Comparison of ENCODE assay signal across 8 cellular contexts in genomic region chr3:150184426-150185071, GRCh38.
A peak's percentile ranks its signal among the peaks of the same experiment; 100 is the strongest.
DNase-seq lines count a peak whose midpoint lies in the region; ATAC-seq and TF ChIP-seq lines count a peak whose summit lies in the region.

No MANE protein-coding gene starts in this region.

- no peaks in the 10 kb centered on the region for H3K36me3 Mint-ChIP-seq in activated CD4-positive, alpha-beta memory T cell treated with anti-CD3 and anti-CD28 coated beads for 36 hours

- TF ChIP-seq CTCF in esophagus muscularis mucosa (IDR thresholded peaks at IDR 0.05) (no peak), GM10266 (IDR thresholded peaks at IDR 0.05; ENCODE audit: control insufficient read depth, insufficient read depth, low read depth, missing control alignments) (no peak)

- H3K4me3 Mint-ChIP-seq in activated CD4-positive, alpha-beta memory T cell treated with anti-CD3 and anti-CD28 coated beads for 36 hours, result no peak overlapping the region

- TF ChIP-seq EP300 in esophagus muscularis mucosa (IDR thresholded peaks at IDR 0.05), result no peak

- peak; percentile 7 for ATAC-seq in GM19023 (IDR thresholded peaks at IDR 0.05; ENCODE audit: unreplicated experiment)
- peak; percentile 23 for ATAC-seq in sciatic nerve

- no peaks in the 10 kb centered on the region for H3K27me3 ChIP-seq in esophagus muscularis mucosa

- H3K9me3 ChIP-seq in esophagus muscularis mucosa, result peaks cover 0 to 7% (median 4%) of the 10 kb centered on the region in 4 donors

- POLR2A ChIA-PET in activated CD4-positive, alpha-beta memory T cell treated with anti-CD3 and anti-CD28 coated beads for 36 hours (lab: Charles Lee), result interaction anchor here (0.5 to 0.6 kb wide), 2 partner anchors 38 to 249 kb away, joined by 3 to 4 read pairs; no protein-coding TSS in a partner anchor

- H3K4me3 ChIP-seq in esophagus muscularis mucosa, result peak overlapping the region; percentile 40 to 56 (median 44)

- CTCF ChIA-PET in activated CD4-positive, alpha-beta memory T cell treated with anti-CD3 and anti-CD28 coated beads for 36 hours (lab: Charles Lee), result interaction anchor here (0.5 to 3.7 kb wide), 24 partner anchors 9 to 690 kb away, joined by 3 to 108 read pairs (median 3); partner anchors contain the start of gene PFN2

- H3K4me1 Mint-ChIP-seq in activated CD4-positive, alpha-beta memory T cell treated with anti-CD3 and anti-CD28 coated beads for 36 hours (ENCODE audit: low read depth), result no peaks in the 10 kb centered on the region

- peak overlapping the region in 2 of 4 donors; percentile 24 to 27 for H3K27ac ChIP-seq in esophagus muscularis mucosa (replicated peaks in 1 of 4)

- no peaks in the 10 kb centered on the region for H3K9me3 Mint-ChIP-seq in activated CD4-positive, alpha-beta memory T cell treated with anti-CD3 and anti-CD28 coated beads for 36 hours

- DNase-seq in LoVo (ENCODE audit: low spot score) (peak; percentile 44), esophagus muscularis mucosa (ENCODE audit: extremely low spot score) (no peak), sciatic nerve (ENCODE audit: low spot score) (no peak), GM10266 (ENCODE audit: extremely low spot score) (no peak), NCI-H2171 (lab: John Stamatoyannopoulos, UW) (no peak), glomerular visceral epithelial cell (ENCODE audit: extremely low spot score) (no peak)
- DNase-seq in activated CD4-positive, alpha-beta memory T cell treated with anti-CD3 and anti-CD28 coated beads for 36 hours, result no peak

- 9% methylated on average over 8 of the region's 8 CpGs for WGBS in esophagus muscularis mucosa

- intact Hi-C loops in esophagus muscularis mucosa (cut with DNase I) (loop anchor here (2.0 to 10.0 kb wide), 2 partner anchors 220 to 300 kb away; no protein-coding TSS in a partner anchor), sciatic nerve (cut with DNase I) (loop anchor here (5.0 kb wide), 1 partner anchor 212 kb away; the partner anchor contains the start of gene PFN2)
- intact Hi-C loops in activated CD4-positive, alpha-beta memory T cell treated with anti-CD3 and anti-CD28 coated beads for 36 hours (cut with micrococcal nuclease), result loop anchor here (1.0 kb wide), 2 partner anchors 217 to 248 kb away; no protein-coding TSS in a partner anchor

- TF ChIP-seq POLR2A in esophagus muscularis mucosa (IDR thresholded peaks at IDR 0.05; ENCODE audit: low read depth), result no peak

- H3K27ac Mint-ChIP-seq in activated CD4-positive, alpha-beta memory T cell treated with anti-CD3 and anti-CD28 coated beads for 36 hours, result no peak overlapping the region

- H3K27me3 Mint-ChIP-seq in activated CD4-positive, alpha-beta memory T cell treated with anti-CD3 and anti-CD28 coated beads for 36 hours, result peaks cover 3% of the 10 kb centered on the region

- H3K36me3 ChIP-seq in esophagus muscularis mucosa, result no peaks in the 10 kb centered on the region

- H3K4me1 ChIP-seq in esophagus muscularis mucosa, result peaks cover 5 to 22% (median 19%) of the 10 kb centered on the region in 4 donors
